ENCODE assay signal across 6 cellular contexts in the genomic region with DNA sequence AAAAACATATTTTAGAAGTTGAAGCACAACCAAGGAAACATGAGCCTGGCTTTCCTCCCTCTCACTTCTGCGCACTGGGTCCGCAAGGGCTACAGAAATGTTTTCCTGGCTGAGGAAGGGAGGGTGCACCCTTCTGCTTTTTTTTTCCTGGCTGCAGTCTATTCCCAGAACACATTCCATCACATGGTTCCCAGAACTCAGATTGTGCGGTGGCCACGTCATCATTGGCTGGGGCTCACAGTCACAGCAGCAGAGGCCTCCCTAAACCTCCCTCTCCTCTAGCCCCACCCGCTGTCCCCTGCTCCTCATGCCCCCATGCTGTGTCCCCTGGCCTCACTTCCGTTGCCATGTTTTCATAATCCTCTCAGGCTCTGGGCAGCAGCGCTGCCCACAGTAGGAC. TPM values are rescaled to one million over a fixed set of nuclear protein-coding genes. Genes with fewer than 3 reads are reported as not detected.
"Had no signal": no experiment of that assay in that cellular context is flagged by ENCODE, and none has a peak within 500 bp of the region (broad histone marks: within the 10 kb centered on the region; RNA-seq: fewer than 3 reads in every experiment).

No MANE protein-coding gene starts in this region.

RNA-seq across cellular contexts. Expression of gene RIMBP3B, which starts 5.9 kb away (rescaled TPM):
- total RNA-seq: endothelial cell of umbilical vein, epithelial cell of proximal tubule, foreskin keratinocyte, left colon, left ventricle myocardium inferior had no signal
- polyA plus RNA-seq: endothelial cell of umbilical vein, keratinocyte had no signal
